Comparison of ENCODE assay signal across 23 cellular contexts in the genomic region with DNA sequence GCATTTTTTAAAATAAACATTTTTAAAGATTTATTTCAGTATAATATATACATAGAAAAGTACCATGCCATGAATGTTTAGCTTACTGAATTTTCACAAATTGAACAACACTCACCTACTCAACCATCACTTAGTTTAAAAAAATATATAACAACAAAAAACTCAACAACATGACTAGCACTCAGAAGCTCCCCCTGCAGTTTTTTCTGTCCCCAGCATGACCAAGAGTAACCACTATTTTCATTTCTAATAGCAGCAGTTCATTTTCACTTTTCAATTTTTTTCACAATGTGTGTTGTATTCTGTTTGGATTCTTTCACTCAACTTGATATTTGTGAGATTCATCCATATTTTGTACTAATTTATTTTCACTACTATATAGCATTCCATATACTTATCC.
"Had no signal": no experiment of that assay in that cellular context is flagged by ENCODE, and none has a peak within 500 bp of the region (broad histone marks: within the 10 kb centered on the region; RNA-seq: fewer than 3 reads in every experiment).

No MANE protein-coding gene starts in this region.

- H3K36me3 ChIP-seq: adrenal gland, lower lobe of right lung, right lobe of liver, stomach, transverse colon, WERI-Rb-1 had no signal

- H3K27me3 ChIP-seq: adrenal gland, right lobe of liver, stomach, transverse colon had no signal

- H3K4me3 ChIP-seq: adrenal gland, lower lobe of right lung, mucosa of descending colon, right lobe of liver, skin epidermis, stomach, transverse colon had no signal

- DNase-seq: activated CD8-positive, alpha-beta memory T cell treated with anti-CD3 and anti-CD28 coated beads for 24 hours; activated CD8-positive, alpha-beta memory T cell treated with anti-CD3 and anti-CD28 coated beads, Interleukin-2, amount 50 U/mL, for 4 hours; activated naive CD4-positive, alpha-beta T cell; activated T-cell treated with anti-CD3 and anti-CD28 coated beads, Interleukin-2, amount 50 U/mL, for 4 hours; adrenal gland; central memory CD4-positive, alpha-beta T cell; effector memory CD4-positive, alpha-beta T cell; foreskin melanocyte; immature natural killer cell; lower lobe of right lung; mesendoderm; mucosa of descending colon; nephron progenitor cell; right lobe of liver; stimulated activated CD4-positive, alpha-beta T cell treated with anti-CD3 and anti-CD28 coated beads, Interleukin-1b, Interleukin-23, amount 100 ng/mL, for 48 hours; stomach; transverse colon; WERI-Rb-1 had no signal

- H3K4me1 Mint-ChIP-seq: nephron progenitor cell had no signal

- H3K27ac Mint-ChIP-seq: activated naive CD8-positive, alpha-beta T cell; activated T-helper 2 cell treated with anti-CD3 and anti-CD28 coated beads, Interferon-gamma antibody, Interleukin-2, Interleukin-4, amounts not matched to agents 10 μg/mL and 5 μg/mL and 100 μg/mL, durations not matched to agents 14 hours and 24 hours and 36 hours; immature natural killer cell; nephron progenitor cell had no signal

- H3K36me3 Mint-ChIP-seq: activated naive CD8-positive, alpha-beta T cell; immature natural killer cell had no signal

- H3K9me3 Mint-ChIP-seq: activated T-cell treated with anti-CD3 and anti-CD28 coated beads, Interleukin-2, amount 50 U/mL, for 4 hours; activated T-helper 2 cell treated with anti-CD3 and anti-CD28 coated beads, Interferon-gamma antibody, Interleukin-2, Interleukin-4, amounts not matched to agents 10 μg/mL and 5 μg/mL and 100 μg/mL, durations not matched to agents 14 hours and 24 hours and 36 hours; nephron progenitor cell had no signal

- H3K27me3 Mint-ChIP-seq: activated naive CD8-positive, alpha-beta T cell had no signal

- H3K4me3 Mint-ChIP-seq: activated naive CD8-positive, alpha-beta T cell; activated T-cell treated with anti-CD3 and anti-CD28 coated beads, Interleukin-2, amount 50 U/mL, for 4 hours; immature natural killer cell; nephron progenitor cell had no signal

- ATAC-seq: activated T-cell treated with anti-CD3 and anti-CD28 coated beads, Interleukin-2, amount 50 U/mL, for 4 hours; esophagus mucosa; left lobe of liver; lower lobe of right lung; mucosa of descending colon; right lobe of liver had no signal
